In the genomic region with DNA sequence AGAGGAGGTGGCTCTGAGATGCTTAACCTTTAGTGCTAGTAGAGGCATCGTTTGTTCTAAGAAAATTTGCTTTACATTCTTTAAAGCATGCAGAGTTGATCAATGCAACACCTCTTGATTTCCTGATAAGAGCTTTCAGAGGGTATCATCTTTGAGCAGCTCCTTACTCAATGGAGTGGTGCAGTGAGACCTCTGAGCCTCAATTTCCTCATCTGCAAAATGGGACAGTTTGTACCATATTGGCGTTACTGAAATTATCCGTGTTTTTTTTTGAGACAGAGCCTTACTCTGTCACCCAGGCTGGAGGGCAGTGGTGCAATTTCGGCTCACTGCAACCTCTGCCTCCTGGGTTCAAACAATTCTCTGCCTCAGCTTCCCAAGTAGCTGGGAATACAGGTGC, we compare ENCODE assay signal across 20 cellular contexts. TPM values are rescaled to one million over a fixed set of nuclear protein-coding genes. Genes with fewer than 3 reads are reported as not detected.
DNase-seq lines count a peak whose midpoint lies in the region; ATAC-seq, FAIRE-seq and TF ChIP-seq lines count a peak whose summit lies in the region.
"Had no signal": no experiment of that assay in that cellular context is flagged by ENCODE, and none has a peak within 500 bp of the region (broad histone marks: within the 10 kb centered on the region; RNA-seq: fewer than 3 reads in every experiment).

No MANE protein-coding gene starts in this region.

- peaks cover 9% of the 10 kb centered on the region for H3K4me1 ChIP-seq in HepG2 (ENCODE audit: insufficient read depth, low read length)
- peaks cover 0 to 6% (median 2%) of the 10 kb centered on the region in 4 donors for H3K4me1 ChIP-seq in right lobe of liver
- H3K4me1 ChIP-seq: Caco-2 had no signal

- H3K27ac Mint-ChIP-seq in activated T-helper 2 cell treated with anti-CD3 and anti-CD28 coated beads, Interferon-gamma antibody, Interleukin-2, Interleukin-4, amounts not matched to agents 10 μg/mL and 5 μg/mL and 100 μg/mL, durations not matched to agents 14 hours and 24 hours and 36 hours = no peak overlapping the region
- H3K27ac Mint-ChIP-seq in naive thymus-derived CD8-positive, alpha-beta T cell = peak overlapping the region in 2 of 10 donors; percentile 22 to 60

- 86% methylated on average over 4 of the region's 4 CpGs for WGBS in HepG2 (ENCODE audit: low lambda C conversion rate)
- WGBS in right lobe of liver (ENCODE audit: insufficient coverage, low coverage, low lambda C conversion rate, missing lambda C conversion rate) = 94% methylated on average over 4 of the region's 4 CpGs

- H4K20me1 ChIP-seq in HepG2 (ENCODE audit: insufficient read depth, low read length) = no peaks in the 10 kb centered on the region
- H4K20me1 ChIP-seq: BLaER1 treated with 17β-estradiol and CSF1 and Interleukin-3, amounts not matched to agents 10 nM and 100 nM had no signal

- intact Hi-C loops in HepG2 (cut with micrococcal nuclease; ENCODE audit: unreplicated experiment) (no loop called here), right lobe of liver (cut with DNase I) (no loop called here)
- intact Hi-C loops in activated T-helper 2 cell treated with anti-CD3 and anti-CD28 coated beads, Interferon-gamma antibody, Interleukin-2, Interleukin-4, amounts not matched to agents 10 μg/mL and 5 μg/mL and 100 μg/mL, durations not matched to agents 14 hours and 24 hours and 36 hours (cut with micrococcal nuclease) = loop anchor here (2.0 kb wide), 1 partner anchor 99 kb away; the partner anchor contains the start of genes KIAA1143 and KIF15

- H3K9ac ChIP-seq in HepG2 (ENCODE audit: insufficient read depth, low read depth, low read length) = no peak overlapping the region
- H3K9ac ChIP-seq: BLaER1 treated with 17β-estradiol and CSF1 and Interleukin-3, amounts not matched to agents 10 nM and 100 nM had no signal

- in situ Hi-C loops in HepG2 (cut with HindIII; ENCODE audit: extremely low pct_ligation_motif_present, low pct_unique_long_range_greater_than_20kb) = no loop called here

- TF ChIP-seq EP300 in HepG2 (IDR thresholded peaks at IDR 0.05; ENCODE audit: low read depth in 2 of 2, low read length in 2 of 2) (no peak), HepG2 (CRISPR knock-in tag; IDR thresholded peaks at IDR 0.05; ENCODE audit: borderline replicate concordance) (no peak)

- H3K27me3 ChIP-seq in HepG2 (ENCODE audit: control insufficient read depth in 1 of 2, insufficient read depth in 2 of 2, low read length in 2 of 2) = no peaks in the 10 kb centered on the region
- no peaks in the 10 kb centered on the region for H3K27me3 ChIP-seq in right lobe of liver
- H3K27me3 ChIP-seq: BLaER1 treated with 17β-estradiol and CSF1 and Interleukin-3, amounts not matched to agents 10 nM and 100 nM had no signal

- no peak overlapping the region for H3K4me3 ChIP-seq in HepG2 (replicated peaks in 1 of 3; ENCODE audit: insufficient read depth in 1 of 3, low read depth in 2 of 3, low read length in 3 of 3)
- no peak overlapping the region for H3K4me3 ChIP-seq in right lobe of liver

- no peak for DNase-seq in HepG2 (ENCODE audit: low spot score)
- no peak for DNase-seq in right lobe of liver
- no peak for DNase-seq in activated T-helper 2 cell treated with anti-CD3 and anti-CD28 coated beads, Interferon-gamma antibody, Interleukin-2, Interleukin-4, amounts not matched to agents 10 μg/mL and 5 μg/mL and 100 μg/mL, durations not matched to agents 14 hours and 24 hours and 36 hours (ENCODE audit: low spot score)
- no peak for DNase-seq in naive thymus-derived CD8-positive, alpha-beta T cell
- DNase-seq in activated CD8-positive, alpha-beta memory T cell treated with anti-CD3 and anti-CD28 coated beads for 24 hours = no peak
- DNase-seq in effector CD8-positive, alpha-beta T cell (lab: John Stamatoyannopoulos, UW) = no peak
- no peak for DNase-seq in activated CD4-positive, alpha-beta T cell treated with anti-CD3 and anti-CD28 coated beads for 4 hours
- DNase-seq in kidney glomerular epithelial cell (lab: John Stamatoyannopoulos, UW) = no peak
- DNase-seq: 8988T; AML-193; Caco-2; CD8-positive, alpha-beta T cell; DND-41; GDM1; HCEC 1CT; HFFc6 had no signal

- CTCF ChIA-PET in HepG2 (lab: Yijun Ruan, JAX; ENCODE audit: low intra/inter-chr PET ratio, low total read pairs) = no interaction called here

- H3K79me2 ChIP-seq in HepG2 (ENCODE audit: insufficient read depth, low read length) = peaks cover 4% of the 10 kb centered on the region

- no peaks in the 10 kb centered on the region for H3K9me3 Mint-ChIP-seq in activated T-helper 2 cell treated with anti-CD3 and anti-CD28 coated beads, Interferon-gamma antibody, Interleukin-2, Interleukin-4, amounts not matched to agents 10 μg/mL and 5 μg/mL and 100 μg/mL, durations not matched to agents 14 hours and 24 hours and 36 hours
- H3K9me3 Mint-ChIP-seq in naive thymus-derived CD8-positive, alpha-beta T cell = no peaks in the 10 kb centered on the region
- H3K9me3 Mint-ChIP-seq: CD8-positive, alpha-beta T cell; HFFc6 had no signal

- BruUV-seq in HepG2 (replicated peaks; lab: Mats Ljungman, UMichigan) = no TSS peak

- TF ChIP-seq CTCF in HepG2 (CRISPR knock-in tag; IDR thresholded peaks at IDR 0.05) (no peak), right lobe of liver (IDR thresholded peaks at IDR 0.05) (no peak)

- no peak overlapping the region for H3K4me2 ChIP-seq in HepG2 (ENCODE audit: low read depth, low read length)

- H3K4me3 Mint-ChIP-seq in activated T-helper 2 cell treated with anti-CD3 and anti-CD28 coated beads, Interferon-gamma antibody, Interleukin-2, Interleukin-4, amounts not matched to agents 10 μg/mL and 5 μg/mL and 100 μg/mL, durations not matched to agents 14 hours and 24 hours and 36 hours (ENCODE audit: low read depth) = peak overlapping the region; percentile 40
- peak overlapping the region in 6 of 10 donors; percentile 4 to 59 (median 50) for H3K4me3 Mint-ChIP-seq in naive thymus-derived CD8-positive, alpha-beta T cell
- H3K4me3 Mint-ChIP-seq: HFFc6 had no signal

- peaks cover 4% of the 10 kb centered on the region for H3K36me3 Mint-ChIP-seq in activated T-helper 2 cell treated with anti-CD3 and anti-CD28 coated beads, Interferon-gamma antibody, Interleukin-2, Interleukin-4, amounts not matched to agents 10 μg/mL and 5 μg/mL and 100 μg/mL, durations not matched to agents 14 hours and 24 hours and 36 hours (ENCODE audit: low read depth)
- no peaks in the 10 kb centered on the region for H3K36me3 Mint-ChIP-seq in naive thymus-derived CD8-positive, alpha-beta T cell

- TF ChIP-seq RAD21 in HepG2 (CRISPR knock-in tag; IDR thresholded peaks at IDR 0.05) = no peak

- no peaks in the 10 kb centered on the region for H3K36me3 ChIP-seq in HepG2 (replicated peaks in 1 of 2; ENCODE audit: control insufficient read depth in 1 of 2, insufficient read depth in 2 of 2, low read length in 2 of 2)
- H3K36me3 ChIP-seq in right lobe of liver = no peaks in the 10 kb centered on the region

- TF ChIP-seq POLR2A in HepG2 (IDR thresholded peaks at IDR 0.05; ENCODE audit: insufficient read depth in 1 of 2, low read depth in 2 of 2, low read length in 2 of 2) (no peak), right lobe of liver (IDR thresholded peaks at IDR 0.05) (no peak)

- POLR2A ChIA-PET in HepG2 (lab: Yijun Ruan, JAX) = no interaction called here
- POLR2A ChIA-PET in naive thymus-derived CD8-positive, alpha-beta T cell (lab: Charles Lee) = interaction anchor here (0.6 kb wide), 1 partner anchor 675 kb away, joined by 5 read pairs; no protein-coding TSS in a partner anchor

- H2AFZ ChIP-seq in HepG2 (ENCODE audit: low read length) = no peak overlapping the region

- no peaks in the 10 kb centered on the region for H3K9me3 ChIP-seq in HepG2 (ENCODE audit: low read length)
- H3K9me3 ChIP-seq in right lobe of liver = no peaks in the 10 kb centered on the region
- H3K9me3 ChIP-seq: Caco-2 had no signal

- H3K27ac ChIP-seq in HepG2 (ENCODE audit: extremely low read length, insufficient read depth, low read length) (no peak overlapping the region), right lobe of liver (no peak overlapping the region)
- H3K27ac ChIP-seq: BLaER1 treated with 17β-estradiol and CSF1 and Interleukin-3, amounts not matched to agents 10 nM and 100 nM; HL-60 had no signal

- no peak for FAIRE-seq in HepG2 (lab: Jason Lieb, UNC)
- FAIRE-seq: GM12892 had no signal

- H3K4me1 Mint-ChIP-seq in activated T-helper 2 cell treated with anti-CD3 and anti-CD28 coated beads, Interferon-gamma antibody, Interleukin-2, Interleukin-4, amounts not matched to agents 10 μg/mL and 5 μg/mL and 100 μg/mL, durations not matched to agents 14 hours and 24 hours and 36 hours (ENCODE audit: low read depth) = peaks cover 12% of the 10 kb centered on the region
- peaks cover 10 to 32% (median 29%) of the 10 kb centered on the region in 4 donors for H3K4me1 Mint-ChIP-seq in naive thymus-derived CD8-positive, alpha-beta T cell

- ATAC-seq in HepG2 (no peak), right lobe of liver (no peak)
- no peak for ATAC-seq in naive thymus-derived CD8-positive, alpha-beta T cell
- ATAC-seq: CD8-positive, alpha-beta T cell had no signal

- no peaks in the 10 kb centered on the region for H3K27me3 Mint-ChIP-seq in activated T-helper 2 cell treated with anti-CD3 and anti-CD28 coated beads, Interferon-gamma antibody, Interleukin-2, Interleukin-4, amounts not matched to agents 10 μg/mL and 5 μg/mL and 100 μg/mL, durations not matched to agents 14 hours and 24 hours and 36 hours (ENCODE audit: low read depth)
- H3K27me3 Mint-ChIP-seq in naive thymus-derived CD8-positive, alpha-beta T cell = no peaks in the 10 kb centered on the region

RNA-seq across cellular contexts. Expression of gene TMEM42, which starts 1.6 kb away (rescaled TPM):
- total RNA-seq in HepG2 (2016; rRNA removed; fragmentation: Illumina TruSeq; extraction: Trizol) (5.0 and 5.5 TPM in 2 replicates), right lobe of liver (10 to 100 TPM in 2 of 6 experiments, 1 to 10 TPM in 4; 4.9 to 10.9 (median 8.4) TPM)
- total RNA-seq in HepG2 (2016; cell fraction: cytosol; rRNA removed; fragmentation: Illumina TruSeq; extraction: Trizol; ENCODE audit: low read depth) = 8.5 and 9.0 TPM in 2 replicates
- total RNA-seq in HepG2 (2016; cell fraction: insoluble cytoplasmic fraction; rRNA removed; fragmentation: Illumina TruSeq; extraction: Trizol) = 4.2 and 7.9 TPM in 2 replicates
- 9.2 and 10.5 TPM in 2 replicates for total RNA-seq in HepG2 (2016; cell fraction: membrane; rRNA removed; fragmentation: Illumina TruSeq; extraction: Trizol)
- total RNA-seq in HepG2 (2016; cell fraction: nucleus; rRNA removed; fragmentation: Illumina TruSeq; extraction: Trizol) = 5.4 and 8.0 TPM in 2 replicates
- 24.5 and 27.7 TPM in 2 replicates for polyA plus RNA-seq in HepG2 (2011; rRNA removed)
- polyA plus RNA-seq in HepG2 (2011; cell fraction: cytosol; rRNA removed) = 23.2 and 24.9 TPM in 2 replicates
- 24.4 and 32.0 TPM in 2 replicates for polyA plus RNA-seq in HepG2 (2011; cell fraction: nucleus; rRNA removed)
- 11.9 and 13.0 TPM in 2 replicates for polyA plus RNA-seq in HepG2 (2012)
- 9.3 and 10.8 TPM in 2 replicates for polyA plus RNA-seq in HepG2 (2016; cell fraction: cytosol; fragmentation: Illumina TruSeq; extraction: Trizol; ENCODE audit: low read depth)
- 4.7 and 5.9 TPM in 2 replicates for polyA plus RNA-seq in HepG2 (2016; cell fraction: insoluble cytoplasmic fraction; fragmentation: Illumina TruSeq; extraction: Trizol; ENCODE audit: low read depth)
- 9.9 and 11.2 TPM in 2 replicates for polyA plus RNA-seq in HepG2 (2016; cell fraction: membrane; fragmentation: Illumina TruSeq; extraction: Trizol; ENCODE audit: low read depth)
- polyA plus RNA-seq in HepG2 (2016; cell fraction: nucleus; fragmentation: Illumina TruSeq; extraction: Trizol; ENCODE audit: insufficient read depth, low read depth) = 10.8 and 12.0 TPM in 2 replicates
- 14.8 and 19.2 TPM in 2 replicates for polyA minus RNA-seq in HepG2 (2011; rRNA and poly(A)+ RNA removed; ENCODE audit: low replicate concordance)
- 5.1 and 5.8 TPM in 2 replicates for polyA minus RNA-seq in HepG2 (2011; cell fraction: cytosol; rRNA and poly(A)+ RNA removed)
- polyA minus RNA-seq in HepG2 (2011; cell fraction: nucleus; rRNA and poly(A)+ RNA removed) = 7.6 and 9.4 TPM in 2 replicates
- total RNA-seq in activated T-helper 2 cell treated with anti-CD3 and anti-CD28 coated beads, Interferon-gamma antibody, Interleukin-2, Interleukin-4, amounts not matched to agents 10 μg/mL and 5 μg/mL and 100 μg/mL, durations not matched to agents 14 hours and 24 hours and 36 hours = 8.8 and 9.4 TPM in 2 replicates
- total RNA-seq in naive thymus-derived CD8-positive, alpha-beta T cell = 10 to 100 TPM; 22.8 to 25.9 TPM
- 10 to 100 TPM; 51.8 to 74.2 (median 51.9) TPM for polyA plus RNA-seq in naive thymus-derived CD8-positive, alpha-beta T cell

RNA-seq across cellular contexts. Expression of gene TGM4, which starts 14.3 kb away (rescaled TPM):
- total RNA-seq in HepG2 (2016; rRNA removed; fragmentation: Illumina TruSeq; extraction: Trizol) = 0.15 and 0.18 TPM in 2 replicates
- total RNA-seq in HepG2 (2016; cell fraction: cytosol; rRNA removed; fragmentation: Illumina TruSeq; extraction: Trizol; ENCODE audit: low read depth) = 0.09 TPM in 1 of 2 replicates, not detected in the other
- 0.16 and 0.26 TPM in 2 replicates for total RNA-seq in HepG2 (2016; cell fraction: insoluble cytoplasmic fraction; rRNA removed; fragmentation: Illumina TruSeq; extraction: Trizol)
- total RNA-seq in HepG2 (2016; cell fraction: membrane; rRNA removed; fragmentation: Illumina TruSeq; extraction: Trizol) = 0.19 and 0.55 TPM in 2 replicates
- 0.28 TPM in 1 of 2 replicates, not detected in the other for total RNA-seq in HepG2 (2016; cell fraction: nucleus; rRNA removed; fragmentation: Illumina TruSeq; extraction: Trizol)
- 0.07 and 0.10 TPM in 2 replicates for polyA plus RNA-seq in HepG2 (2011; rRNA removed)
- 0.07 and 0.08 TPM in 2 replicates for polyA plus RNA-seq in HepG2 (2011; cell fraction: cytosol; rRNA removed)
- 0.05 and 0.09 TPM in 2 replicates for polyA plus RNA-seq in HepG2 (2011; cell fraction: nucleus; rRNA removed)
- polyA plus RNA-seq in HepG2 (2012) = 0.09 and 0.11 TPM in 2 replicates
- polyA plus RNA-seq in HepG2 (2016; cell fraction: cytosol; fragmentation: Illumina TruSeq; extraction: Trizol; ENCODE audit: low read depth) = 0.02 and 0.06 TPM in 2 replicates
- 0.14 and 0.17 TPM in 2 replicates for polyA plus RNA-seq in HepG2 (2016; cell fraction: insoluble cytoplasmic fraction; fragmentation: Illumina TruSeq; extraction: Trizol; ENCODE audit: low read depth)
- 0.08 and 0.12 TPM in 2 replicates for polyA plus RNA-seq in HepG2 (2016; cell fraction: membrane; fragmentation: Illumina TruSeq; extraction: Trizol; ENCODE audit: low read depth)
- 0.25 and 0.30 TPM in 2 replicates for polyA plus RNA-seq in HepG2 (2016; cell fraction: nucleus; fragmentation: Illumina TruSeq; extraction: Trizol; ENCODE audit: insufficient read depth, low read depth)
- polyA minus RNA-seq in HepG2 (2011; rRNA and poly(A)+ RNA removed; ENCODE audit: low replicate concordance) = not detected in 2 replicates
- polyA minus RNA-seq in HepG2 (2011; cell fraction: cytosol; rRNA and poly(A)+ RNA removed) = not detected in 2 replicates
- polyA minus RNA-seq in HepG2 (2011; cell fraction: nucleus; rRNA and poly(A)+ RNA removed) = not detected in 2 replicates
- not detected for total RNA-seq in right lobe of liver
- not detected in 2 replicates for total RNA-seq in activated T-helper 2 cell treated with anti-CD3 and anti-CD28 coated beads, Interferon-gamma antibody, Interleukin-2, Interleukin-4, amounts not matched to agents 10 μg/mL and 5 μg/mL and 100 μg/mL, durations not matched to agents 14 hours and 24 hours and 36 hours
- not detected for total RNA-seq in naive thymus-derived CD8-positive, alpha-beta T cell
- polyA plus RNA-seq in naive thymus-derived CD8-positive, alpha-beta T cell = under 1 TPM in 1 of 3 donors, not detected in 2; 0.05 TPM
- total RNA-seq: Caco-2; CD8-positive, alpha-beta T cell; H4; HFFc6 had no signal
